ENCODE assay signal across 26 cellular contexts in the genomic region with DNA sequence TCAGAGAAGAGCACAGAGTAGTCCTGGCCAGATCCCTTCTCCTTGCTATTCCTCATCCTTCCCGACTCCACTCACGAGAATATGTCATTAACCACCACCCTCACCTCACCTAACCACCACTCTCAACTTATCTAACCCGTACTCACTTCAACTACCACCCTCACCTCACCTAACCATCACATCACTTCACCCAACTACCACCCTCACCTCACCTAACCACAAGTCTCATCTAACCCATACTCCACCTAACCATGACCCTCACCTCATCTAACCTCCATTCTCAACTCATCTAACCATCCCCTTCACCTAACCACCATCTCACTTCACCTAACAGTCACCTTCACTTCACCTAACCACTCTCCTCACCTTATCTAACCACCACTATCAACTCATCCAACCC.
"Had no signal": no experiment of that assay in that cellular context is flagged by ENCODE, and none has a peak within 500 bp of the region (broad histone marks: within the 10 kb centered on the region; RNA-seq: fewer than 3 reads in every experiment).

No MANE protein-coding gene starts in this region.

- H3K9me3 ChIP-seq: colonic mucosa, gastroesophageal sphincter, heart left ventricle, left lung, mucosa of descending colon, prostate gland, thoracic aorta, tibial nerve, upper lobe of left lung had no signal

- H3K27me3 Mint-ChIP-seq: naive B cell; natural killer cell treated with Interleukin-12 subunit alpha and Interleukin-12 subunit beta and Interleukin-15 and Interleukin-18, amount 100 ng/mL, for 72 hours; stimulated activated naive B cell treated with anti-CD40 and anti-IgM and Interleukin-4, amounts not matched to agents 10 μg/mL and 1 μg/mL and 100 μg/mL, for 72 hours had no signal

- H3K4me1 Mint-ChIP-seq: naive B cell; neural crest cell; stimulated activated naive B cell treated with anti-CD40 and anti-IgM and Interleukin-4, amounts not matched to agents 10 μg/mL and 1 μg/mL and 100 μg/mL, for 72 hours had no signal

- DNase-seq: colonic mucosa; effector memory CD4-positive, alpha-beta T cell; foreskin keratinocyte; heart left ventricle; hippocampal formation; left cardiac atrium; left lung; mesenchymal stem cell; mucosa of descending colon; naive B cell; nucleus accumbens; right cardiac atrium; spleen; stimulated activated CD4-positive, alpha-beta T cell treated with anti-CD3 and anti-CD28 coated beads, Interleukin-4, amount 100 ng/mL, for 4 hours; stimulated activated naive B cell treated with anti-CD40 and anti-IgM and Interleukin-4, amounts not matched to agents 10 μg/mL and 1 μg/mL and 100 μg/mL, for 72 hours; upper lobe of left lung had no signal

- H3K27me3 ChIP-seq: colonic mucosa, foreskin keratinocyte, heart left ventricle had no signal

- H3K36me3 ChIP-seq: colonic mucosa, left lung, prostate gland, spleen, thoracic aorta, tibial nerve, upper lobe of left lung had no signal

- H3K4me3 Mint-ChIP-seq: dendritic cell treated with granulocyte-macrophage colony-stimulating factor and Interleukin-4, amounts not matched to agents 40 ng/mL and 50 ng/mL, for 4 days; mesothelial cell of epicardium; naive B cell; natural killer cell treated with Interleukin-12 subunit alpha and Interleukin-12 subunit beta and Interleukin-15 and Interleukin-18, amount 100 ng/mL, for 72 hours; neural crest cell; stimulated activated naive B cell treated with anti-CD40 and anti-IgM and Interleukin-4, amounts not matched to agents 10 μg/mL and 1 μg/mL and 100 μg/mL, for 72 hours; stimulated activated naive CD8-positive, alpha-beta T cell treated with anti-CD3 and anti-CD28 coated beads, Interleukin-15, Interleukin-2, amounts not matched to agents 100 ng/mL and 50 ng/mL, for 24 hours had no signal

- H3K36me3 Mint-ChIP-seq: mesothelial cell of epicardium; naive B cell; natural killer cell treated with Interleukin-12 subunit alpha and Interleukin-12 subunit beta and Interleukin-15 and Interleukin-18, amount 100 ng/mL, for 72 hours; stimulated activated naive B cell treated with anti-CD40 and anti-IgM and Interleukin-4, amounts not matched to agents 10 μg/mL and 1 μg/mL and 100 μg/mL, for 72 hours had no signal

- H3K4me3 ChIP-seq: colonic mucosa, gastroesophageal sphincter, heart left ventricle, left lung, mucosa of descending colon, prostate gland, skin epidermis, spleen, thoracic aorta, tibial nerve, upper lobe of left lung had no signal

- H3K9me3 Mint-ChIP-seq: dendritic cell treated with granulocyte-macrophage colony-stimulating factor and Interleukin-4, amounts not matched to agents 40 ng/mL and 50 ng/mL, for 4 days; mesothelial cell of epicardium; natural killer cell treated with Interleukin-12 subunit alpha and Interleukin-12 subunit beta and Interleukin-15 and Interleukin-18, amount 100 ng/mL, for 72 hours; stimulated activated naive B cell treated with anti-CD40 and anti-IgM and Interleukin-4, amounts not matched to agents 10 μg/mL and 1 μg/mL and 100 μg/mL, for 72 hours; stimulated activated naive CD8-positive, alpha-beta T cell treated with anti-CD3 and anti-CD28 coated beads, Interleukin-15, Interleukin-2, amounts not matched to agents 100 ng/mL and 50 ng/mL, for 24 hours had no signal

- H3K27ac Mint-ChIP-seq: dendritic cell treated with granulocyte-macrophage colony-stimulating factor and Interleukin-4, amounts not matched to agents 40 ng/mL and 50 ng/mL, for 4 days; mesothelial cell of epicardium; naive B cell; natural killer cell treated with Interleukin-12 subunit alpha and Interleukin-12 subunit beta and Interleukin-15 and Interleukin-18, amount 100 ng/mL, for 72 hours; stimulated activated naive B cell treated with anti-CD40 and anti-IgM and Interleukin-4, amounts not matched to agents 10 μg/mL and 1 μg/mL and 100 μg/mL, for 72 hours; stimulated activated naive CD8-positive, alpha-beta T cell treated with anti-CD3 and anti-CD28 coated beads, Interleukin-15, Interleukin-2, amounts not matched to agents 100 ng/mL and 50 ng/mL, for 24 hours had no signal

- H3K4me1 ChIP-seq: colonic mucosa, foreskin keratinocyte, gastroesophageal sphincter, left lung, prostate gland, spleen, tibial nerve, upper lobe of left lung had no signal

- H3K27ac ChIP-seq: colonic mucosa, foreskin keratinocyte, gastroesophageal sphincter, heart left ventricle, left lung, prostate gland, skin epidermis, spleen, thoracic aorta, tibial nerve, upper lobe of left lung had no signal
